Comparison of ENCODE assay signal across 9 cellular contexts in genomic region chr17:82029990-82030469, GRCh38. TPM values are rescaled to one million over a fixed set of nuclear protein-coding genes. Genes with fewer than 3 reads are reported as not detected.
DNase-seq lines count a peak whose midpoint lies in the region; ATAC-seq, FAIRE-seq and TF ChIP-seq lines count a peak whose summit lies in the region.
"Had no signal": no experiment of that assay in that cellular context is flagged by ENCODE, and none has a peak within 500 bp of the region (broad histone marks: within the 10 kb centered on the region; RNA-seq: fewer than 3 reads in every experiment).

No MANE protein-coding gene starts in this region.

- 0 out of 2 replicates have a peak, but pooled peaks cover 3% of the 10 kb centered on the region for H3K79me1 ChIP-seq in H1 (ENCODE audit: low read depth, low read length)

- peak overlapping the region; percentile 14 for H3K4ac ChIP-seq in H1 (replicated peaks; ENCODE audit: insufficient read length, low read depth, low read length)

- H3K4me1 ChIP-seq in OCI-LY7 (ENCODE audit: insufficient read depth, low read length, poor library complexity, severe bottlenecking) (peaks cover 12% of the 10 kb centered on the region), H1 (replicated peaks in 1 of 4; ENCODE audit: control insufficient read depth in 3 of 4, insufficient read depth in 4 of 4, low read length in 3 of 4) (peaks cover 0 to 13% (median 2%) of the 10 kb centered on the region in 4 experiments; a peak in 5 of 7 replicates), psoas muscle (peaks cover 12% of the 10 kb centered on the region), vagina (peaks cover 13% of the 10 kb centered on the region)

- H3K27ac ChIP-seq in OCI-LY7 (ENCODE audit: low read depth, low read length, poor library complexity, severe bottlenecking) (no peak overlapping the region), H1 (ENCODE audit: low read depth, low read length) (no peak overlapping the region), psoas muscle (no peak overlapping the region), vagina (no peak overlapping the region)

- no peaks in the 10 kb centered on the region for H4K20me1 ChIP-seq in OCI-LY7 (ENCODE audit: insufficient read depth, low read length)
- H4K20me1 ChIP-seq in H1 (replicated peaks in 1 of 2; ENCODE audit: control insufficient read depth in 1 of 2, insufficient read depth in 2 of 2, low read length in 2 of 2): peaks cover 0 to 17% of the 10 kb centered on the region in 2 experiments

- no peaks in the 10 kb centered on the region for H3K36me3 ChIP-seq in OCI-LY7 (ENCODE audit: insufficient read depth, low read length)
- no peaks in the 10 kb centered on the region; a peak in 2 of 8 replicates for H3K36me3 ChIP-seq in H1 (ENCODE audit: control insufficient read depth in 2 of 4, insufficient read depth in 4 of 4, low read length in 3 of 4)
- H3K36me3 ChIP-seq in psoas muscle (ENCODE audit: insufficient read depth in 1 of 2, low read depth in 1 of 2): peaks cover 0 to 1% of the 10 kb centered on the region in 2 donors
- no peaks in the 10 kb centered on the region for H3K36me3 ChIP-seq in vagina

- peak; percentile 8 for ATAC-seq in GM21423 (IDR thresholded peaks at IDR 0.05; ENCODE audit: unreplicated experiment)
- ATAC-seq in psoas muscle: peak; percentile 1 to 27 (median 20)
- ATAC-seq in HG02571 (IDR thresholded peaks at IDR 0.05; ENCODE audit: unreplicated experiment): no peak

- H4K8ac ChIP-seq in H1 (ENCODE audit: extremely low read depth, insufficient read depth, low read length): peak overlapping the region; percentile 76; the same call in 1 of the 2 replicates

- H3K9me3 ChIP-seq in OCI-LY7 (ENCODE audit: low read length): no peaks in the 10 kb centered on the region
- H3K9me3 ChIP-seq in H1 (ENCODE audit: insufficient read depth in 2 of 2, low read depth in 1 of 2, low read length in 1 of 2): no peaks in the 10 kb centered on the region
- no peaks in the 10 kb centered on the region for H3K9me3 ChIP-seq in psoas muscle
- H3K9me3 ChIP-seq in vagina: no peaks in the 10 kb centered on the region

- no peaks in the 10 kb centered on the region for H3K27me3 ChIP-seq in H1 (replicated peaks in 1 of 4; ENCODE audit: control insufficient read depth in 3 of 4, extremely low read depth in 1 of 4, insufficient read depth in 3 of 4, low read length in 3 of 4)
- H3K27me3 ChIP-seq in psoas muscle (ENCODE audit: insufficient read depth in 3 of 3, low read length in 2 of 3): peaks cover 0 to 17% (median 0%) of the 10 kb centered on the region in 3 donors
- H3K27me3 ChIP-seq in vagina: no peaks in the 10 kb centered on the region

- no peak overlapping the region for H3K23ac ChIP-seq in H1 (ENCODE audit: insufficient read length)

- no peak for TF ChIP-seq RAD21 in H1 (IDR thresholded peaks at IDR 0.05 in 1 of 2, conservative IDR thresholded peaks at IDR 0.05 in 1 of 2; ENCODE audit: low read depth in 2 of 2, low read length in 2 of 2)

- H3K79me2 ChIP-seq in OCI-LY7 (ENCODE audit: insufficient read depth, low read depth, low read length) (no peaks in the 10 kb centered on the region), H1 (ENCODE audit: control insufficient read depth in 1 of 2, insufficient read depth in 2 of 2, low read length in 2 of 2) (peaks cover 0 to 2% of the 10 kb centered on the region in 2 experiments; a peak in 1 of 4 replicates)

- no peak overlapping the region for H4K5ac ChIP-seq in H1 (ENCODE audit: insufficient read length, low read depth, low read length)

- no peak for TF ChIP-seq EP300 in H1 (IDR thresholded peaks at IDR 0.05; ENCODE audit: borderline replicate concordance in 1 of 2, low read depth in 2 of 2, low read length in 2 of 2)

- no peak overlapping the region for H2BK20ac ChIP-seq in H1 (ENCODE audit: low read length)

- H2AFZ ChIP-seq in OCI-LY7 (ENCODE audit: low read length) (no peak overlapping the region), H1 (ENCODE audit: low read length) (no peak overlapping the region)

- H2AK5ac ChIP-seq in H1 (ENCODE audit: low read depth, low read length): no peak overlapping the region

- CTCF ChIA-PET in OCI-LY7 (lab: Charles Lee; ENCODE audit: unreplicated experiment): no interaction called here
- CTCF ChIA-PET in H1 (lab: Charles Lee; ENCODE audit: partially characterized antibody): interaction anchor here (0.5 to 3.1 kb wide), 56 partner anchors 9 to 644 kb away, joined by 3 to 40 read pairs (median 5); partner anchors contain the start of genes DCXR and DUS1L

- no peak overlapping the region for H2BK15ac ChIP-seq in H1 (ENCODE audit: low read length)

- POLR2A ChIA-PET in OCI-LY7 (lab: Charles Lee) (interaction anchor here (1.2 kb wide), 1 partner anchor 136 kb away, joined by 3 read pairs; no protein-coding TSS in a partner anchor), H1 (lab: Charles Lee; ENCODE audit: partially characterized antibody) (interaction anchor here (0.7 to 4.9 kb wide), 23 partner anchors 7 to 164 kb away, joined by 3 to 38 read pairs (median 5); partner anchors contain the start of genes CENPX, FASN, GPS1 and LRRC45)

- TF ChIP-seq POLR2A in H1 (IDR thresholded peaks at IDR 0.05; ENCODE audit: control extremely low read depth in 1 of 2, low read depth in 2 of 2, low read length in 2 of 2): no peak
- TF ChIP-seq POLR2A in vagina (IDR thresholded peaks at IDR 0.05): no peak

- no peak overlapping the region for H3K9ac ChIP-seq in H1 (replicated peaks in 1 of 4; ENCODE audit: extremely low read depth in 1 of 4, low read depth in 3 of 4, low read length in 3 of 4)

- no TSS peak for BruUV-seq in OCI-LY7 (replicated peaks; lab: Mats Ljungman, UMichigan)

- no peak overlapping the region for H3K18ac ChIP-seq in H1 (ENCODE audit: extremely low read depth, low read length)

- TF ChIP-seq CTCF in OCI-LY7 (conservative IDR thresholded peaks at IDR 0.05; ENCODE audit: low read length) (no peak), H1 (IDR thresholded peaks at IDR 0.05; ENCODE audit: control extremely low read depth in 1 of 3, insufficient read depth in 1 of 3, low read depth in 1 of 3, low read length in 3 of 3) (no peak), psoas muscle (IDR thresholded peaks at IDR 0.05) (no peak), vagina (IDR thresholded peaks at IDR 0.05) (no peak)

- peak overlapping the region; percentile 62 for H3K4me2 ChIP-seq in OCI-LY7 (ENCODE audit: low read length)
- H3K4me2 ChIP-seq in H1 (ENCODE audit: insufficient read depth in 1 of 2, low read depth in 2 of 2, low read length in 2 of 2): peak overlapping the region in 1 of 2 experiments; percentile 86; a peak in 1 of 4 replicates

- H3K14ac ChIP-seq in H1 (ENCODE audit: insufficient read length): no peak overlapping the region

- peaks cover 7% of the 10 kb centered on the region; the same call in 1 of the 2 replicates for H3K23me2 ChIP-seq in H1 (ENCODE audit: low read depth, low read length)

- no peak overlapping the region for H2BK12ac ChIP-seq in H1 (ENCODE audit: low read depth, low read length)

- DNase-seq in OCI-LY7 (ENCODE audit: low spot score) (no peak), H1 (ENCODE audit: low read depth in 1 of 2, low spot score in 2 of 2) (no peak), psoas muscle (no peak), vagina (ENCODE audit: extremely low spot score in 2 of 2) (no peak), NCI-H526 (lab: John Stamatoyannopoulos, UW) (no peak)
- no peak for DNase-seq in stimulated activated CD4-positive, alpha-beta T cell treated with anti-CD3 and anti-CD28 coated beads, Interleukin-12 subunit alpha, Interleukin-12 subunit beta, amount 100 ng/mL, for 4 hours
- DNase-seq: NCI-H187 treated with DMSO at 0.1 percent for 48 hours had no signal

- peak overlapping the region; percentile 25 for H3K56ac ChIP-seq in H1 (replicated peaks; ENCODE audit: insufficient read length, low read depth, low read length)

- intact Hi-C loops in OCI-LY7 (cut with micrococcal nuclease; ENCODE audit: unreplicated experiment): loop anchor here (1.0 to 5.0 kb wide), 2 partner anchors 124 to 177 kb away; no protein-coding TSS in a partner anchor
- intact Hi-C loops in psoas muscle (cut with DNase I): loop anchor here (1.0 to 10.0 kb wide), 5 partner anchors 72 to 302 kb away; partner anchors contain the start of gene SECTM1 (in 1 of the 2)
- intact Hi-C loops in vagina (cut with DNase I): loop anchor here (5.0 kb wide), 2 partner anchors 67 to 122 kb away; partner anchors contain the start of gene FASN

- no peak for FAIRE-seq in H1 (lab: Jason Lieb, UNC)

- no peaks in the 10 kb centered on the region for H3K9me2 ChIP-seq in OCI-LY7 (ENCODE audit: insufficient read depth, low read length)

- WGBS in H1 (ENCODE audit: extremely low coverage in 1 of 2, insufficient coverage in 1 of 2, insufficient read length in 1 of 2, insufficient replicate concordance in 2 of 2, low coverage in 1 of 2, low lambda C conversion rate in 2 of 2, missing lambda C conversion rate in 1 of 2), 2 experiments: 70% methylated on average over 24 of the region's 31 CpGs; no CpG with 5 or more reads in 1 of the 2 experiments
- 64 to 67% (median 66%) methylated on average over 28 to 31 of the region's 31 CpGs for WGBS in psoas muscle, 3 donors

- H2BK120ac ChIP-seq in H1 (replicated peaks; ENCODE audit: low read depth, low read length): no peak overlapping the region

- H3K4me3 ChIP-seq in OCI-LY7 (ENCODE audit: low read depth, low read length, poor library complexity, severe bottlenecking): no peak overlapping the region
- H3K4me3 ChIP-seq in H1 (ENCODE audit: extremely low read depth in 1 of 4, insufficient read depth in 2 of 4, low read depth in 3 of 4, low read length in 4 of 4): 0 out of 8 replicates have a peak overlapping the region, but pooled peaks of 1 of the 4 experiments have one; percentile 54
- peak overlapping the region; percentile 63 for H3K4me3 ChIP-seq in psoas muscle
- H3K4me3 ChIP-seq in vagina: peak overlapping the region in 1 of 2 donors; percentile 66

- no peak overlapping the region for H4K91ac ChIP-seq in H1 (replicated peaks; ENCODE audit: insufficient read length, low read length)

- no peak overlapping the region; the same call in 1 of the 2 replicates for H2BK5ac ChIP-seq in H1 (ENCODE audit: low read depth, low read length)

RNA-seq across cellular contexts. Expression of gene RAC3, which starts 1.4 kb away (rescaled TPM):
- total RNA-seq in OCI-LY7 (2014; rRNA removed; shearing (Covaris generic)): 15.7 and 24.4 TPM in 2 replicates
- total RNA-seq in OCI-LY7 (2022) (15.1 and 16.4 TPM in 2 replicates), psoas muscle (not detected), vagina (12.8 TPM)
- 167 and 177 TPM in 2 replicates for total RNA-seq in H1 (2021; fragmentation: NEBNext Ultra II Directional; extraction: Animal tissue kit (Norgen Biotek cat#: 25700))
- polyA plus RNA-seq in H1 (2011; rRNA removed) (299 and 520 TPM in 2 replicates), psoas muscle (under 1 TPM in 2 of 3 donors, not detected in 1; 0.05 to 0.83 TPM)
- 290 TPM for polyA plus RNA-seq in H1 (2011; cell fraction: cytosol; rRNA removed)
- polyA plus RNA-seq in H1 (2011; cell fraction: nucleus; rRNA removed): 408 TPM
- 93.2 to 160 TPM (median 150 TPM) in 4 replicates for polyA plus RNA-seq in H1 (2012, experiment 1 of 2)
- polyA plus RNA-seq in H1 (2012, experiment 2 of 2): 143 TPM
- 141 TPM for polyA plus RNA-seq in H1 (2013, experiment 1 of 2)
- 139 TPM for polyA plus RNA-seq in H1 (2013, experiment 2 of 2)
- 54.1 and 62.9 TPM in 2 replicates for polyA minus RNA-seq in H1 (2011; rRNA and poly(A)+ RNA removed)
- polyA minus RNA-seq in H1 (2011; cell fraction: cytosol; rRNA and poly(A)+ RNA removed): 82.6 TPM
- polyA minus RNA-seq in H1 (2011; cell fraction: nucleus; rRNA and poly(A)+ RNA removed): 83.3 TPM

RNA-seq across cellular contexts. Expression of gene LRRC45, which starts 6.9 kb away (rescaled TPM):
- 52.0 and 62.6 TPM in 2 replicates for total RNA-seq in OCI-LY7 (2014; rRNA removed; shearing (Covaris generic))
- 40.9 and 41.2 TPM in 2 replicates for total RNA-seq in OCI-LY7 (2022)
- 28.2 and 29.0 TPM in 2 replicates for total RNA-seq in H1 (2021; fragmentation: NEBNext Ultra II Directional; extraction: Animal tissue kit (Norgen Biotek cat#: 25700))
- polyA plus RNA-seq in H1 (2011; rRNA removed): 11.5 and 17.3 TPM in 2 replicates
- 23.7 TPM for polyA plus RNA-seq in H1 (2011; cell fraction: cytosol; rRNA removed)
- 96.6 TPM for polyA plus RNA-seq in H1 (2011; cell fraction: nucleus; rRNA removed)
- 15.2 to 25.5 TPM (median 25.4 TPM) in 4 replicates for polyA plus RNA-seq in H1 (2012, experiment 1 of 2)
- 17.3 TPM for polyA plus RNA-seq in H1 (2012, experiment 2 of 2)
- 14.7 TPM for polyA plus RNA-seq in H1 (2013, experiment 1 of 2)
- polyA plus RNA-seq in H1 (2013, experiment 2 of 2): 13.4 TPM
- polyA minus RNA-seq in H1 (2011; rRNA and poly(A)+ RNA removed): 7.8 and 8.0 TPM in 2 replicates
- polyA minus RNA-seq in H1 (2011; cell fraction: cytosol; rRNA and poly(A)+ RNA removed): 14.1 TPM
- 21.5 TPM for polyA minus RNA-seq in H1 (2011; cell fraction: nucleus; rRNA and poly(A)+ RNA removed)
- 1 to 10 TPM; 1.4 to 3.0 (median 1.9) TPM for total RNA-seq in psoas muscle
- polyA plus RNA-seq in psoas muscle: 1 to 10 TPM; 3.5 to 7.1 (median 4.0) TPM
- total RNA-seq in vagina: 14.0 TPM

RNA-seq across cellular contexts. Expression of gene CENPX, which starts 7.4 kb away (rescaled TPM):
- total RNA-seq in OCI-LY7 (2014; rRNA removed; shearing (Covaris generic)): 249 and 251 TPM in 2 replicates
- total RNA-seq in OCI-LY7 (2022): 107 and 130 TPM in 2 replicates
- 111 and 116 TPM in 2 replicates for total RNA-seq in H1 (2021; fragmentation: NEBNext Ultra II Directional; extraction: Animal tissue kit (Norgen Biotek cat#: 25700))
- 122 and 133 TPM in 2 replicates for polyA plus RNA-seq in H1 (2011; rRNA removed)
- polyA plus RNA-seq in H1 (2011; cell fraction: cytosol; rRNA removed): 131 TPM
- polyA plus RNA-seq in H1 (2011; cell fraction: nucleus; rRNA removed): 145 TPM
- 94.8 to 140 TPM (median 130 TPM) in 4 replicates for polyA plus RNA-seq in H1 (2012, experiment 1 of 2)
- 158 TPM for polyA plus RNA-seq in H1 (2012, experiment 2 of 2)
- polyA plus RNA-seq in H1 (2013, experiment 1 of 2): 61.6 TPM
- polyA plus RNA-seq in H1 (2013, experiment 2 of 2): 59.1 TPM
- polyA minus RNA-seq in H1 (2011; rRNA and poly(A)+ RNA removed): 21.3 and 26.4 TPM in 2 replicates
- polyA minus RNA-seq in H1 (2011; cell fraction: cytosol; rRNA and poly(A)+ RNA removed): 35.9 TPM
- polyA minus RNA-seq in H1 (2011; cell fraction: nucleus; rRNA and poly(A)+ RNA removed): 36.4 TPM
- 10 to 100 TPM; 15.9 to 24.6 (median 19.7) TPM for total RNA-seq in psoas muscle
- 10 to 100 TPM; 53.8 to 79.4 (median 64.4) TPM for polyA plus RNA-seq in psoas muscle
- total RNA-seq in vagina: 101 TPM

RNA-seq across cellular contexts. Expression of gene DCXR, which starts 7.5 kb away (rescaled TPM):
- 138 and 147 TPM in 2 replicates for total RNA-seq in OCI-LY7 (2014; rRNA removed; shearing (Covaris generic))
- 132 and 138 TPM in 2 replicates for total RNA-seq in OCI-LY7 (2022)
- total RNA-seq in H1 (2021; fragmentation: NEBNext Ultra II Directional; extraction: Animal tissue kit (Norgen Biotek cat#: 25700)): 96.3 and 110 TPM in 2 replicates
- 212 and 338 TPM in 2 replicates for polyA plus RNA-seq in H1 (2011; rRNA removed)
- 163 TPM for polyA plus RNA-seq in H1 (2011; cell fraction: cytosol; rRNA removed)
- polyA plus RNA-seq in H1 (2011; cell fraction: nucleus; rRNA removed): 167 TPM
- polyA plus RNA-seq in H1 (2012, experiment 1 of 2): 92.1 to 118 TPM (median 110 TPM) in 4 replicates
- 187 TPM for polyA plus RNA-seq in H1 (2012, experiment 2 of 2)
- 57.6 TPM for polyA plus RNA-seq in H1 (2013, experiment 1 of 2)
- 58.1 TPM for polyA plus RNA-seq in H1 (2013, experiment 2 of 2)
- polyA minus RNA-seq in H1 (2011; rRNA and poly(A)+ RNA removed): 35.5 and 81.7 TPM in 2 replicates
- polyA minus RNA-seq in H1 (2011; cell fraction: cytosol; rRNA and poly(A)+ RNA removed): 40.5 TPM
- 31.1 TPM for polyA minus RNA-seq in H1 (2011; cell fraction: nucleus; rRNA and poly(A)+ RNA removed)
- total RNA-seq in psoas muscle: 100 to 1,000 TPM; 111 to 216 (median 155) TPM
- 100 to 1,000 TPM; 117 to 158 (median 147) TPM for polyA plus RNA-seq in psoas muscle
- total RNA-seq in vagina: 106 TPM

RNA-seq across cellular contexts. Expression of gene RFNG, which starts 21.6 kb away (rescaled TPM):
- 50.5 and 59.4 TPM in 2 replicates for total RNA-seq in OCI-LY7 (2014; rRNA removed; shearing (Covaris generic))
- 41.3 and 47.3 TPM in 2 replicates for total RNA-seq in OCI-LY7 (2022)
- total RNA-seq in H1 (2021; fragmentation: NEBNext Ultra II Directional; extraction: Animal tissue kit (Norgen Biotek cat#: 25700)): 26.7 and 30.9 TPM in 2 replicates
- polyA plus RNA-seq in H1 (2011; rRNA removed): 28.4 and 50.3 TPM in 2 replicates
- polyA plus RNA-seq in H1 (2011; cell fraction: cytosol; rRNA removed): 25.7 TPM
- 139 TPM for polyA plus RNA-seq in H1 (2011; cell fraction: nucleus; rRNA removed)
- polyA plus RNA-seq in H1 (2012, experiment 1 of 2): 26.1 to 34.2 TPM (median 32.0 TPM) in 4 replicates
- polyA plus RNA-seq in H1 (2012, experiment 2 of 2): 32.2 TPM
- 26.3 TPM for polyA plus RNA-seq in H1 (2013, experiment 1 of 2)
- 26.6 TPM for polyA plus RNA-seq in H1 (2013, experiment 2 of 2)
- polyA minus RNA-seq in H1 (2011; rRNA and poly(A)+ RNA removed): 8.3 and 9.7 TPM in 2 replicates
- 15.2 TPM for polyA minus RNA-seq in H1 (2011; cell fraction: cytosol; rRNA and poly(A)+ RNA removed)
- polyA minus RNA-seq in H1 (2011; cell fraction: nucleus; rRNA and poly(A)+ RNA removed): 23.8 TPM
- 10 to 100 TPM; 27.1 to 37.3 (median 29.3) TPM for total RNA-seq in psoas muscle
- polyA plus RNA-seq in psoas muscle: 10 to 100 TPM; 31.0 to 40.7 (median 37.3) TPM
- 61.4 TPM for total RNA-seq in vagina

Comparison
In these comparisons a context has a peak if more than half of its experiments do, and no peak if none do; other contexts are left out.
1. RNA of gene RAC3, which starts 1.4 kb away (total RNA-seq): 167 to 177 TPM in H1, 15.1 to 24.4 TPM in OCI-LY7 and 12.8 TPM in vagina (single experiment); not detected in psoas muscle; every median in the first group is over 10 times any median in the second.